In the genomic region with DNA sequence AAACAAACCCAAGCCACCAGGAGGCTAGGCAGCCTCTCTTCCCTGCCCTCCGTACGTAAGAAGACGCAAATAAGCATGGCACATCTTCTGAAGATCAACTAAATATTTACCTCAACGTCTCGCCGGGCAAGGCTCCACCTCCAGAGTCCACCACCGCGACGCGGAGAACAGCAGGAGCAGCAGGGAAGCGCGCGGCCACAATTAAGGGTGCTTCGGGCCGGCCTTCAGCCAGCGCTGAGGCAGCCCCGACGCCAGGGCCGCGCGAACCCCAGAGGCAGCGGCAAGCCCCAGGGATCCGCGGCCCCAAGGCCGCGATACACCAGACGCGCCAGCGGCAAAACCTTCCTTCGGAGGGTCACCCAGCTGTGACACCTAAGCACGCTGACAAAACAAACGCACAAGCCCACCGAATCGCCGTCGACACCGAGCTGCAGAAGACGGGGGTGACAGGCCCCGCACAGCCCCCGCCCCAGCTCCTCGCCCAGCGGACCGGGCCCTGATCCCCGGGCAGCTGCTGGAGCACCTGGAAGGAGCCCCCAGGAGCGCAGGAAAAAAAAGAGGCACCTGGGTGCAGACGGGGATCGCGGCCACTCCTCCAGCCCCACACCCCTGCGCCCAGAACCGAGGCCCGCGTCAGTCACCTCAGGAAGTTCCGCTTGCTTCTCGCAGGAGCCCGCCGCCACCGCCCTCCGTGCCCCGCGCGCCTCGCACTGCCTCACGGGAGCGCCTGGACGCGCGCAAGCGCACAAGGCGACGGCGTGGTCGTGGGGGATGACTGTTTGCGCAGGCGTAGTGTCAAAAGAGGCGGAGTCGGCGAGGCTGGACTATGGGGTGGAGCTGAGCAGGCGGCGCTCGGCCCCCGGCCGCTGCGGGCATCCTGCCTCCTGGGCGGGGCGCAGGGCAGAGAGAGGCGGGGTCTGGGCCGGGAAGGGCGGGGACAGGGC, we compare ENCODE assay signal across 8 cellular contexts. TPM values are rescaled to one million over a fixed set of nuclear protein-coding genes. Genes with fewer than 3 reads are reported as not detected.
DNase-seq lines count a peak whose midpoint lies in the region; TF ChIP-seq lines count a peak whose summit lies in the region.

A gene with protein sequence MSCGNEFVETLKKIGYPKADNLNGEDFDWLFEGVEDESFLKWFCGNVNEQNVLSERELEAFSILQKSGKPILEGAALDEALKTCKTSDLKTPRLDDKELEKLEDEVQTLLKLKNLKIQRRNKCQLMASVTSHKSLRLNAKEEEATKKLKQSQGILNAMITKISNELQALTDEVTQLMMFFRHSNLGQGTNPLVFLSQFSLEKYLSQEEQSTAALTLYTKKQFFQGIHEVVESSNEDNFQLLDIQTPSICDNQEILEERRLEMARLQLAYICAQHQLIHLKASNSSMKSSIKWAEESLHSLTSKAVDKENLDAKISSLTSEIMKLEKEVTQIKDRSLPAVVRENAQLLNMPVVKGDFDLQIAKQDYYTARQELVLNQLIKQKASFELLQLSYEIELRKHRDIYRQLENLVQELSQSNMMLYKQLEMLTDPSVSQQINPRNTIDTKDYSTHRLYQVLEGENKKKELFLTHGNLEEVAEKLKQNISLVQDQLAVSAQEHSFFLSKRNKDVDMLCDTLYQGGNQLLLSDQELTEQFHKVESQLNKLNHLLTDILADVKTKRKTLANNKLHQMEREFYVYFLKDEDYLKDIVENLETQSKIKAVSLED (minus strand): TSS at position 712 of the 944 bp plus-strand sequence. CDS start 1,175 bp downstream, outside the sequence.
A gene (minus strand): TSS at position 712 of the 944 bp plus-strand sequence. CDS start 12,890 bp downstream, outside the sequence.

- peaks cover 49% of the 10 kb centered on the region for H3K79me2 ChIP-seq in osteoblast (ENCODE audit: insufficient read depth, low read length)

- H3K27ac ChIP-seq in osteoblast (ENCODE audit: low read depth, low read length) (peak within 1 kb of the TSS; percentile 21), testis (peak within 1 kb of the TSS; percentile 73 to 86)

- no peak for TF ChIP-seq CTCF in HFF-Myc (IDR thresholded peaks at IDR 0.05; ENCODE audit: low read depth, low read length, missing control alignments)
- no peak for TF ChIP-seq CTCF in osteoblast (IDR thresholded peaks at IDR 0.05; ENCODE audit: extremely low read depth, low read depth, low read length)
- TF ChIP-seq CTCF in testis (IDR thresholded peaks at IDR 0.05) = peak in 1 of 3 experiments; percentile 10

- no peaks in the 10 kb centered on the region for H3K36me3 ChIP-seq in osteoblast (ENCODE audit: insufficient read depth, low read length)
- no peaks in the 10 kb centered on the region for H3K36me3 ChIP-seq in testis (ENCODE audit: low read depth, missing control alignments)

- H2AFZ ChIP-seq in osteoblast (ENCODE audit: low read length) = peak within 1 kb of the TSS; percentile 75

- H4K20me1 ChIP-seq in osteoblast (ENCODE audit: insufficient read depth, low read length) = peaks cover 15% of the 10 kb centered on the region

- in situ Hi-C loops in SK-MEL-5 (cut with HindIII; ENCODE audit: low pct_unique_long_range_greater_than_20kb, low sequenced_read_pairs) = no loop called here

- intact Hi-C loops in testis (cut with DNase I; ENCODE audit: low total_unique reads) = no loop called here

- no peaks in the 10 kb centered on the region for H3K9me3 ChIP-seq in osteoblast (ENCODE audit: low read depth, low read length)
- H3K9me3 ChIP-seq in testis = no peaks in the 10 kb centered on the region

- 0 to 1% methylated on average over 28 to 78 of the region's 88 CpGs for WGBS in testis, 2 donors

- TF ChIP-seq POLR2A in testis (IDR thresholded peaks at IDR 0.05) = peak; percentile 17

- H3K4me3 ChIP-seq in HFF-Myc (replicated peaks; ENCODE audit: low read depth, low read length) = peak within 1 kb of the TSS; percentile 88
- H3K4me3 ChIP-seq in osteoblast (ENCODE audit: insufficient read depth, low read length) = peak within 1 kb of the TSS; percentile 92
- peak within 1 kb of the TSS; percentile 96 for H3K4me3 ChIP-seq in testis

- peak; percentile 78 for DNase-seq in GM04503 (ENCODE audit: low read depth)
- DNase-seq in HFF-Myc (ENCODE audit: extremely low read depth, low read depth) = peak; percentile 94
- peak; percentile 98 for DNase-seq in NAMALWA (ENCODE audit: low spot score)
- peak; percentile 97 for DNase-seq in SK-MEL-5 (ENCODE audit: low read depth, low spot score)
- DNase-seq in activated naive CD4-positive, alpha-beta T cell treated with anti-CD3 and anti-CD28 coated beads, Interleukin-2, amount 50 U/mL, for 16 hours = peak; percentile 99
- peak; percentile 78 for DNase-seq in glomerular endothelial cell (ENCODE audit: extremely low read depth, low read depth, low spot score)
- DNase-seq in osteoblast (ENCODE audit: insufficient read length, low spot score, missing footprints) = peak; percentile 100
- peak; percentile 97 for DNase-seq in testis

- peak within 1 kb of the TSS; percentile 88 for H3K4me2 ChIP-seq in osteoblast (ENCODE audit: insufficient read depth, low read length)

- H3K27me3 ChIP-seq in osteoblast (ENCODE audit: insufficient read depth, low read length) = no peaks in the 10 kb centered on the region
- H3K27me3 ChIP-seq in testis = no peaks in the 10 kb centered on the region

- H3K4me1 ChIP-seq in osteoblast (ENCODE audit: insufficient read depth, low read length) (peaks cover 32% of the 10 kb centered on the region), testis (peaks cover 42% of the 10 kb centered on the region)

RNA-seq across cellular contexts. Expression of the first gene that starts in this region (rescaled TPM):
- total RNA-seq in SK-MEL-5 (2014; rRNA removed; shearing (Covaris generic)) = 9.4 and 11.8 TPM in 2 replicates
- 12.5 and 17.9 TPM in 2 replicates for polyA plus RNA-seq in SK-MEL-5 (2015; cell fraction: cytosol; rRNA removed)
- polyA plus RNA-seq in SK-MEL-5 (2015; cell fraction: nucleus; rRNA removed) = 69.6 and 98.5 TPM in 2 replicates
- 7.4 and 16.7 TPM in 2 replicates for total RNA-seq in glomerular endothelial cell
- total RNA-seq in osteoblast = 8.7 and 9.7 TPM in 2 replicates
- 10 to 100 TPM; 40.1 to 44.0 TPM for total RNA-seq in testis
- polyA plus RNA-seq in testis (ENCODE audit: insufficient read depth, low read depth, low replicate concordance) = 13.8 TPM

RNA-seq across cellular contexts. Expression of the second gene that starts in this region (rescaled TPM):
- 0.61 and 0.85 TPM in 2 replicates for total RNA-seq in SK-MEL-5 (2014; rRNA removed; shearing (Covaris generic))
- polyA plus RNA-seq in SK-MEL-5 (2015; cell fraction: cytosol; rRNA removed) = 0.13 and 1.1 TPM in 2 replicates
- 6.3 TPM in 2 replicates for polyA plus RNA-seq in SK-MEL-5 (2015; cell fraction: nucleus; rRNA removed)
- total RNA-seq in glomerular endothelial cell = 1.6 and 2.1 TPM in 2 replicates
- 2.9 and 4.1 TPM in 2 replicates for total RNA-seq in osteoblast
- total RNA-seq in testis = 10 to 100 TPM; 22.9 to 23.7 TPM
- polyA plus RNA-seq in testis (ENCODE audit: insufficient read depth, low read depth, low replicate concordance) = 12.2 TPM

Comparison
In these comparisons a context has a peak if more than half of its experiments do, and no peak if none do; other contexts are left out.
1. Peak in every context shown above with its lines: DNase-seq, H3K4me3 ChIP-seq and H3K27ac ChIP-seq.